ENCODE assay signal across 1 cellular context in the genomic region with DNA sequence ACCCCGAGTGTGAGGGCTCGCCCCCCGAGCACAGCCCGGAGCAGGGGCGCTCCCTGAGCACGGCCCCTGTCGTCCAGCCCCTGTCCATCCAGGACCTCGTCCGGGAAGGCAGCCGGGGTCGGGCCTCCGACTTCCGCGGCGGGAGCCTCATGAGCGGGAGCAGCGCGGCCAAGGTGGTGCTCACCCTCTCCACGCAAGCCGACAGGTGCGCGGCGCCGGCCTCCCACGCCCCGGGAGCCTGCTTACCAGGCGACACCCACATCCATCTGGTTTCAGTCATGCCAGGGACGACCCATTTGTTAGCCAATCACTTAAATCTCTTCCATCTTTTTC.
TF ChIP-seq lines count a peak whose summit lies in the region.

No MANE protein-coding gene starts in this region.

TF ChIP-seq in WTC11, 78 proteins besides CTCF, POLR2A, EP300 and RAD21 (continued from another document):
- TF ChIP-seq, protein P1, sequence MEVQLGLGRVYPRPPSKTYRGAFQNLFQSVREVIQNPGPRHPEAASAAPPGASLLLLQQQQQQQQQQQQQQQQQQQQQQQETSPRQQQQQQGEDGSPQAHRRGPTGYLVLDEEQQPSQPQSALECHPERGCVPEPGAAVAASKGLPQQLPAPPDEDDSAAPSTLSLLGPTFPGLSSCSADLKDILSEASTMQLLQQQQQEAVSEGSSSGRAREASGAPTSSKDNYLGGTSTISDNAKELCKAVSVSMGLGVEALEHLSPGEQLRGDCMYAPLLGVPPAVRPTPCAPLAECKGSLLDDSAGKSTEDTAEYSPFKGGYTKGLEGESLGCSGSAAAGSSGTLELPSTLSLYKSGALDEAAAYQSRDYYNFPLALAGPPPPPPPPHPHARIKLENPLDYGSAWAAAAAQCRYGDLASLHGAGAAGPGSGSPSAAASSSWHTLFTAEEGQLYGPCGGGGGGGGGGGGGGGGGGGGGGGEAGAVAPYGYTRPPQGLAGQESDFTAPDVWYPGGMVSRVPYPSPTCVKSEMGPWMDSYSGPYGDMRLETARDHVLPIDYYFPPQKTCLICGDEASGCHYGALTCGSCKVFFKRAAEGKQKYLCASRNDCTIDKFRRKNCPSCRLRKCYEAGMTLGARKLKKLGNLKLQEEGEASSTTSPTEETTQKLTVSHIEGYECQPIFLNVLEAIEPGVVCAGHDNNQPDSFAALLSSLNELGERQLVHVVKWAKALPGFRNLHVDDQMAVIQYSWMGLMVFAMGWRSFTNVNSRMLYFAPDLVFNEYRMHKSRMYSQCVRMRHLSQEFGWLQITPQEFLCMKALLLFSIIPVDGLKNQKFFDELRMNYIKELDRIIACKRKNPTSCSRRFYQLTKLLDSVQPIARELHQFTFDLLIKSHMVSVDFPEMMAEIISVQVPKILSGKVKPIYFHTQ (CRISPR knock-in tag; IDR thresholded peaks at IDR 0.05): no peak
